Comparison of ENCODE assay signal across 8 cellular contexts in the genomic region with DNA sequence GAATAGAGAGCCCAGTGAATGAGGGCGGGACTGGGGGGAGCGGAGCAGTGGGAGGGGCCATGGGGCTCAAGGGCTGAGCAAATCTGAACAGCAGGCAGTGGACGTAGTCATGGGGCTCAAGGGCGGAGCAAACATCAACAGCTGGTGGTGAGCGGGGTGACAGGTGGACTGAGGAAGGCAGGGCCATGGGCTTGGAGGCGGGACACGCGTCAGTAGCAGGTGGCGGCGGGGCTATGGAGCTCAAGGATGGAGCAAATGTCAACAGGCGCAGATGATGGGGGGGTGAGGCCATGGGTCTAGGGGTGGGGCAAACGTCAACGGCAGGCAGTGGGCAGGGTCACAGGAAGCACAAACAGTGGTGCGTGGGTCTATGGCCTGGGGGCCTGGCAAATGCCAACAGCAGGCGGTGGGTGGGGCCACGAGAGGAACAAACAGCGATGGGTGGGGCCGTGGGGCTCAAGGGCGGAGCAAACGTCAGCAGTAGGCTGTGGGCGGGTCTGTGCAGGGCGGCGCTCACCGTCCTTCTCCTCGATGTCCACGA. TPM values are rescaled to one million over a fixed set of nuclear protein-coding genes. Genes with fewer than 3 reads are reported as not detected.
DNase-seq lines count a peak whose midpoint lies in the region; ATAC-seq and TF ChIP-seq lines count a peak whose summit lies in the region.
"Not testable (repeated sequence)": the region's sequence is repeated elsewhere in the genome, so short reads cannot be mapped to it uniquely, and the experiment has no call there.
"Had no signal": no experiment of that assay in that cellular context is flagged by ENCODE, and none has a peak within 500 bp of the region (broad histone marks: within the 10 kb centered on the region; RNA-seq: fewer than 3 reads in every experiment).

No MANE protein-coding gene starts in this region.

- TF ChIP-seq CTCF in left ventricle myocardium inferior (IDR thresholded peaks at IDR 0.05; ENCODE audit: borderline replicate concordance); psoas muscle (IDR thresholded peaks at IDR 0.05): not testable (repeated sequence)

- WGBS in psoas muscle, 3 donors = 15 to 25% (median 22%) methylated on average over 6 of the region's 26 CpGs

- DNase-seq in T-helper 9 cell (peak; percentile 32), activated gamma-delta T cell treated with Interleukin-2 at 50 U/mL for 16 hours (peak; percentile 39), left ventricle myocardium inferior (peak; percentile 33), psoas muscle (peak; percentile 70 to 82)

- intact Hi-C loops in left ventricle myocardium inferior (cut with micrococcal nuclease); psoas muscle (cut with DNase I): not testable (repeated sequence)

- not testable (repeated sequence) for H3K36me3 ChIP-seq in left ventricle myocardium inferior; psoas muscle (ENCODE audit: insufficient read depth in 1 of 2, low read depth in 1 of 2)

- H3K9me3 ChIP-seq in left ventricle myocardium inferior (replicated peaks); psoas muscle: not testable (repeated sequence)

- peak; percentile 41 for ATAC-seq in GM19023 (IDR thresholded peaks at IDR 0.05; ENCODE audit: unreplicated experiment)
- ATAC-seq in GM21825 (IDR thresholded peaks at IDR 0.05; ENCODE audit: unreplicated experiment) = peak; percentile 43
- ATAC-seq in HG03135 (IDR thresholded peaks at IDR 0.05; ENCODE audit: unreplicated experiment) = peak; percentile 51
- peak; percentile 86 to 90 (median 87) for ATAC-seq in psoas muscle

- H3K4me1 ChIP-seq in left ventricle myocardium inferior, psoas muscle: not testable (repeated sequence)

- H3K4me3 ChIP-seq in left ventricle myocardium inferior, psoas muscle: not testable (repeated sequence)

- not testable (repeated sequence) for H3K27ac ChIP-seq in left ventricle myocardium inferior (replicated peaks); psoas muscle

- H3K27me3 ChIP-seq in left ventricle myocardium inferior (ENCODE audit: low read depth); psoas muscle (ENCODE audit: insufficient read depth in 3 of 3, low read length in 2 of 3): not testable (repeated sequence)

RNA-seq across cellular contexts. Expression of a gene that starts 20.2 kb away (rescaled TPM):
- total RNA-seq in left ventricle myocardium inferior (8.6 TPM), psoas muscle (10 to 100 TPM in 2 of 4 donors, 1 to 10 TPM in 2; 9.3 to 14.6 (median 11.1) TPM)
- 10 to 100 TPM; 35.4 to 85.3 (median 46.0) TPM for polyA plus RNA-seq in psoas muscle

RNA-seq across cellular contexts. Expression of a gene that starts 24.0 kb away (rescaled TPM):
- total RNA-seq in left ventricle myocardium inferior = 14.7 TPM
- total RNA-seq in psoas muscle = 100 to 1,000 TPM; 185 to 266 (median 193) TPM
- polyA plus RNA-seq in psoas muscle = 100 to 1,000 TPM in 2 of 3 donors, 10 to 100 TPM in 1; 83.1 to 270 (median 107) TPM

RNA-seq across cellular contexts. Expression of a gene that starts 41.5 kb away (rescaled TPM):
- total RNA-seq in left ventricle myocardium inferior (not detected), psoas muscle (not detected)
- under 1 TPM; 0.05 to 0.13 (median 0.10) TPM for polyA plus RNA-seq in psoas muscle
- total RNA-seq: HT-29 had no signal

RNA-seq across cellular contexts. Expression of a gene that starts 49.1 kb away (rescaled TPM):
- 2.9 TPM for total RNA-seq in left ventricle myocardium inferior
- 10 to 100 TPM in 1 of 4 donors, 1 to 10 TPM in 3; 1.7 to 11.1 (median 4.3) TPM for total RNA-seq in psoas muscle
- polyA plus RNA-seq in psoas muscle = 1 to 10 TPM in 2 of 3 donors, under 1 TPM in 1; 0.88 to 6.2 (median 2.4) TPM

RNA-seq across cellular contexts. Expression of a gene that starts 50.0 kb away (rescaled TPM):
- total RNA-seq in left ventricle myocardium inferior = 14.5 TPM
- 1 to 10 TPM; 1.9 to 8.0 (median 6.8) TPM for total RNA-seq in psoas muscle
- polyA plus RNA-seq in psoas muscle = 10 to 100 TPM; 11.7 to 18.3 (median 14.6) TPM

Comparison
In these comparisons a context has a peak if more than half of its experiments do, and no peak if none do; other contexts are left out.
1. RNA of a gene that starts 24.0 kb away (total RNA-seq): 185 to 266 TPM in psoas muscle; 14.7 TPM in left ventricle myocardium inferior (single experiment); every median in the first group is over 10 times any median in the second.
2. Peak in every context shown above with its lines, with median percentiles within 50 percentile points of each other: ATAC-seq and DNase-seq.